In genomic region chr9:129339539-129340157, GRCh38 we compare ENCODE assay signal across 1 cellular context.
A peak's percentile ranks its signal among the peaks of the same experiment; 100 is the strongest.
TF ChIP-seq lines count a peak whose summit lies in the region.

No MANE protein-coding gene starts in this region.

TF ChIP-seq in K562, 482 proteins besides CTCF, POLR2A, EP300 and RAD21 (continued from another document):
- TF ChIP-seq ZBTB5 (IDR thresholded peaks at IDR 0.05) (no peak), PCBP2 (IDR thresholded peaks at IDR 0.05; ENCODE audit: low read depth, low read length, poor library complexity, severe bottlenecking) (no peak), TSC22D4 (tag; IDR thresholded peaks at IDR 0.05) (0 out of 2 replicates have a peak, but pooled peaks have one; percentile 27), CCAR2 (IDR thresholded peaks at IDR 0.05; ENCODE audit: low read depth, low read length) (no peak), ELF1 (tag; IDR thresholded peaks at IDR 0.05) (no peak), ELF4 (CRISPR knock-in tag; IDR thresholded peaks at IDR 0.05) (0 out of 2 replicates have a peak, but pooled peaks have one; percentile 9), ERF (CRISPR knock-in tag; IDR thresholded peaks at IDR 0.05) (no peak), RBM17 (IDR thresholded peaks at IDR 0.05; ENCODE audit: borderline replicate concordance, low read depth, low read length) (no peak), ZBTB26 (CRISPR knock-in tag; IDR thresholded peaks at IDR 0.05) (peak; percentile 41; the same call in 1 of the 2 replicates), NCOR1 (IDR thresholded peaks at IDR 0.05) (no peak), NCOA1 (IDR thresholded peaks at IDR 0.05; ENCODE audit: low read depth) (no peak), ZSCAN32 (CRISPR knock-in tag; IDR thresholded peaks at IDR 0.05) (no peak), BRF2 (IDR thresholded peaks at IDR 0.05; ENCODE audit: borderline replicate concordance, insufficient read depth, insufficient read length) (no peak), KDM5B (IDR thresholded peaks at IDR 0.05; ENCODE audit: insufficient replicate concordance, low read depth, low read length) (no peak), FOXP1 (CRISPR knock-in tag; IDR thresholded peaks at IDR 0.05) (no peak), RB1 (IDR thresholded peaks at IDR 0.05; ENCODE audit: low read depth) (no peak), LARP7 (IDR thresholded peaks at IDR 0.05) (0 out of 2 replicates have a peak, but pooled peaks have one; percentile 28)
TF ChIP-seq in K562: peak in this region for 8.
